In the genomic region with DNA sequence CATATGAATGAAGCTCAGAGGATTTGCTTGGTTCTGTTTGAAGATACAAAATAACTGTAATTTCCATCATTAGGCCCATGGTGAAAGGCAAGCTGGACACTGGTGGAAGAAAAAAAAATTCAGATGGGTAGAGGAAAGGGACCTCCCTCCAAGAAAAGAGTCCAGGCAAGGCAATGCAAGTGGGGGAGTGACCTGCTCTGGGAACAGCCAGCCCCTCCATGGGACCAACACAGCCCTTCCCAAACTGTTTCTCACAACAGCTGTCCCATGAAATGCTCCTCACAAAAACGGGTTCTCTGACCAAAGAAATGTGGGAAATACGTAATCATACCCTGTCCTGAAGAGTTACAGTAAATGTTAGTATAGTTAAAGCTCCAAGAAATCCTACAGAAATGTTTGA, we compare ENCODE assay signal across 1 cellular context.
TF ChIP-seq lines count a peak whose summit lies in the region.

No MANE protein-coding gene starts in this region.

TF ChIP-seq in WTC11, 78 proteins besides CTCF, POLR2A, EP300 and RAD21 (continued from another document):
- TF ChIP-seq, protein P1, sequence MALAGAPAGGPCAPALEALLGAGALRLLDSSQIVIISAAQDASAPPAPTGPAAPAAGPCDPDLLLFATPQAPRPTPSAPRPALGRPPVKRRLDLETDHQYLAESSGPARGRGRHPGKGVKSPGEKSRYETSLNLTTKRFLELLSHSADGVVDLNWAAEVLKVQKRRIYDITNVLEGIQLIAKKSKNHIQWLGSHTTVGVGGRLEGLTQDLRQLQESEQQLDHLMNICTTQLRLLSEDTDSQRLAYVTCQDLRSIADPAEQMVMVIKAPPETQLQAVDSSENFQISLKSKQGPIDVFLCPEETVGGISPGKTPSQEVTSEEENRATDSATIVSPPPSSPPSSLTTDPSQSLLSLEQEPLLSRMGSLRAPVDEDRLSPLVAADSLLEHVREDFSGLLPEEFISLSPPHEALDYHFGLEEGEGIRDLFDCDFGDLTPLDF (CRISPR knock-in tag; IDR thresholded peaks at IDR 0.05), result no peak
- no peak for TF ChIP-seq MXD4 (CRISPR knock-in tag; IDR thresholded peaks at IDR 0.05; ENCODE audit: borderline replicate concordance)
- TF ChIP-seq EMX1 (CRISPR knock-in tag; IDR thresholded peaks at IDR 0.05), result no peak
- TF ChIP-seq, protein P2, sequence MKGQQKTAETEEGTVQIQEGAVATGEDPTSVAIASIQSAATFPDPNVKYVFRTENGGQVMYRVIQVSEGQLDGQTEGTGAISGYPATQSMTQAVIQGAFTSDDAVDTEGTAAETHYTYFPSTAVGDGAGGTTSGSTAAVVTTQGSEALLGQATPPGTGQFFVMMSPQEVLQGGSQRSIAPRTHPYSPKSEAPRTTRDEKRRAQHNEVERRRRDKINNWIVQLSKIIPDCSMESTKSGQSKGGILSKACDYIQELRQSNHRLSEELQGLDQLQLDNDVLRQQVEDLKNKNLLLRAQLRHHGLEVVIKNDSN (CRISPR knock-in tag; IDR thresholded peaks at IDR 0.05), result no peak
- TF ChIP-seq ZNF263 (CRISPR knock-in tag; IDR thresholded peaks at IDR 0.05; ENCODE audit: low read depth), result no peak
- TF ChIP-seq NFE2L1 (CRISPR knock-in tag; IDR thresholded peaks at IDR 0.05), result no peak
- TF ChIP-seq, protein P3, sequence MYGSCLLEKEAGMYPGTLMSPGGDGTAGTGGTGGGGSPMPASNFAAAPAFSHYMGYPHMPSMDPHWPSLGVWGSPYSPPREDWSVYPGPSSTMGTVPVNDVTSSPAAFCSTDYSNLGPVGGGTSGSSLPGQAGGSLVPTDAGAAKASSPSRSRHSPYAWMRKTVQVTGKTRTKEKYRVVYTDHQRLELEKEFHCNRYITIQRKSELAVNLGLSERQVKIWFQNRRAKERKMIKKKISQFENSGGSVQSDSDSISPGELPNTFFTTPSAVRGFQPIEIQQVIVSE (CRISPR knock-in tag; IDR thresholded peaks at IDR 0.05; ENCODE audit: borderline replicate concordance), result no peak
- no peak for TF ChIP-seq NR3C1 (CRISPR knock-in tag; conservative IDR thresholded peaks at IDR 0.05; ENCODE audit: low read depth)
- no peak for TF ChIP-seq FOXP1 (CRISPR knock-in tag; IDR thresholded peaks at IDR 0.05; ENCODE audit: borderline replicate concordance)
- TF ChIP-seq, protein P4, sequence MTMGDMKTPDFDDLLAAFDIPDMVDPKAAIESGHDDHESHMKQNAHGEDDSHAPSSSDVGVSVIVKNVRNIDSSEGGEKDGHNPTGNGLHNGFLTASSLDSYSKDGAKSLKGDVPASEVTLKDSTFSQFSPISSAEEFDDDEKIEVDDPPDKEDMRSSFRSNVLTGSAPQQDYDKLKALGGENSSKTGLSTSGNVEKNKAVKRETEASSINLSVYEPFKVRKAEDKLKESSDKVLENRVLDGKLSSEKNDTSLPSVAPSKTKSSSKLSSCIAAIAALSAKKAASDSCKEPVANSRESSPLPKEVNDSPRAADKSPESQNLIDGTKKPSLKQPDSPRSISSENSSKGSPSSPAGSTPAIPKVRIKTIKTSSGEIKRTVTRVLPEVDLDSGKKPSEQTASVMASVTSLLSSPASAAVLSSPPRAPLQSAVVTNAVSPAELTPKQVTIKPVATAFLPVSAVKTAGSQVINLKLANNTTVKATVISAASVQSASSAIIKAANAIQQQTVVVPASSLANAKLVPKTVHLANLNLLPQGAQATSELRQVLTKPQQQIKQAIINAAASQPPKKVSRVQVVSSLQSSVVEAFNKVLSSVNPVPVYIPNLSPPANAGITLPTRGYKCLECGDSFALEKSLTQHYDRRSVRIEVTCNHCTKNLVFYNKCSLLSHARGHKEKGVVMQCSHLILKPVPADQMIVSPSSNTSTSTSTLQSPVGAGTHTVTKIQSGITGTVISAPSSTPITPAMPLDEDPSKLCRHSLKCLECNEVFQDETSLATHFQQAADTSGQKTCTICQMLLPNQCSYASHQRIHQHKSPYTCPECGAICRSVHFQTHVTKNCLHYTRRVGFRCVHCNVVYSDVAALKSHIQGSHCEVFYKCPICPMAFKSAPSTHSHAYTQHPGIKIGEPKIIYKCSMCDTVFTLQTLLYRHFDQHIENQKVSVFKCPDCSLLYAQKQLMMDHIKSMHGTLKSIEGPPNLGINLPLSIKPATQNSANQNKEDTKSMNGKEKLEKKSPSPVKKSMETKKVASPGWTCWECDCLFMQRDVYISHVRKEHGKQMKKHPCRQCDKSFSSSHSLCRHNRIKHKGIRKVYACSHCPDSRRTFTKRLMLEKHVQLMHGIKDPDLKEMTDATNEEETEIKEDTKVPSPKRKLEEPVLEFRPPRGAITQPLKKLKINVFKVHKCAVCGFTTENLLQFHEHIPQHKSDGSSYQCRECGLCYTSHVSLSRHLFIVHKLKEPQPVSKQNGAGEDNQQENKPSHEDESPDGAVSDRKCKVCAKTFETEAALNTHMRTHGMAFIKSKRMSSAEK (CRISPR knock-in tag; IDR thresholded peaks at IDR 0.05; ENCODE audit: borderline replicate concordance), result no peak
- no peak for TF ChIP-seq ZNF423 (CRISPR knock-in tag; IDR thresholded peaks at IDR 0.05)
